In genomic region chr7:159147246-159147645, GRCh38 we compare ENCODE assay signal across 24 cellular contexts. TPM values are rescaled to one million over a fixed set of nuclear protein-coding genes. Genes with fewer than 3 reads are reported as not detected.
"Had no signal": no experiment of that assay in that cellular context is flagged by ENCODE, and none has a peak within 500 bp of the region (broad histone marks: within the 10 kb centered on the region; RNA-seq: fewer than 3 reads in every experiment).

No MANE protein-coding gene starts in this region.

- DNase-seq: colonic mucosa; dermis blood vessel endothelial cell; endodermal cell; erythroblast; foreskin keratinocyte; kidney glomerular epithelial cell; left lung; lower lobe of right lung; midbrain; occipital lobe; stimulated activated CD4-positive, alpha-beta T cell treated with anti-CD3 and anti-CD28 coated beads, Interleukin-12 subunit alpha, Interleukin-12 subunit beta, amount 100 ng/mL, for 4 hours; stimulated activated CD4-positive, alpha-beta T cell treated with anti-CD3 and anti-CD28 coated beads, Interleukin-2, amount 100 ng/mL, for 48 hours; stimulated activated naive CD4-positive, alpha-beta T cell treated with Interleukin-2 at 50 U/mL for 16 hours; upper lobe of left lung; uterus had no signal

- H3K27ac ChIP-seq: colonic mucosa, foreskin keratinocyte, left lung, lower lobe of right lung, neural progenitor cell, parathyroid adenoma, suprapubic skin, tibial artery, upper lobe of left lung, uterus had no signal

- H3K79me2 ChIP-seq: parathyroid adenoma had no signal

- H3K27me3 ChIP-seq: tibial artery, uterus had no signal

- H3K9me3 Mint-ChIP-seq: endodermal cell; memory B cell; natural killer cell treated with Interleukin-12 subunit alpha and Interleukin-12 subunit beta and Interleukin-15 and Interleukin-18, amount 100 ng/mL, for 72 hours; neural progenitor cell had no signal

- H3K9me3 ChIP-seq: colonic mucosa, left lung, lower lobe of right lung, suprapubic skin, tibial artery, upper lobe of left lung, uterus had no signal

- H3K4me3 Mint-ChIP-seq: endodermal cell; memory B cell; natural killer cell treated with Interleukin-12 subunit alpha and Interleukin-12 subunit beta and Interleukin-15 and Interleukin-18, amount 100 ng/mL, for 72 hours; neural progenitor cell had no signal

- H3K4me1 ChIP-seq: colonic mucosa, foreskin keratinocyte, parathyroid adenoma had no signal

- H2AFZ ChIP-seq: neural progenitor cell, parathyroid adenoma had no signal

- H3K4me1 Mint-ChIP-seq: memory B cell had no signal

- H3K4me3 ChIP-seq: colonic mucosa, left lung, lower lobe of right lung, neural progenitor cell, suprapubic skin, tibial artery, upper lobe of left lung, uterus had no signal

- H3K9ac ChIP-seq: neural progenitor cell, parathyroid adenoma had no signal

- ATAC-seq: foreskin keratinocyte; left lung; lower lobe of right lung; natural killer cell treated with Interleukin-12 subunit alpha and Interleukin-12 subunit beta and Interleukin-15 and Interleukin-18, amount 100 ng/mL, for 72 hours; sciatic nerve had no signal

- H3K4me2 ChIP-seq: neural progenitor cell had no signal

- H3K36me3 Mint-ChIP-seq: memory B cell; natural killer cell treated with Interleukin-12 subunit alpha and Interleukin-12 subunit beta and Interleukin-15 and Interleukin-18, amount 100 ng/mL, for 72 hours; neural progenitor cell had no signal

- H3K27ac Mint-ChIP-seq: endodermal cell; memory B cell; natural killer cell treated with Interleukin-12 subunit alpha and Interleukin-12 subunit beta and Interleukin-15 and Interleukin-18, amount 100 ng/mL, for 72 hours; neural progenitor cell had no signal

- H3K36me3 ChIP-seq: colonic mucosa, left lung, lower lobe of right lung, neural progenitor cell, suprapubic skin, tibial artery, upper lobe of left lung, uterus had no signal

RNA-seq across cellular contexts. Expression of gene VIPR2, which starts 2.6 kb away (rescaled TPM):
- total RNA-seq: dermis blood vessel endothelial cell, endothelial cell of umbilical vein, foreskin keratinocyte, pulmonary artery endothelial cell had no signal
- polyA plus RNA-seq: endothelial cell of umbilical vein, foreskin keratinocyte had no signal
